In the genomic region with DNA sequence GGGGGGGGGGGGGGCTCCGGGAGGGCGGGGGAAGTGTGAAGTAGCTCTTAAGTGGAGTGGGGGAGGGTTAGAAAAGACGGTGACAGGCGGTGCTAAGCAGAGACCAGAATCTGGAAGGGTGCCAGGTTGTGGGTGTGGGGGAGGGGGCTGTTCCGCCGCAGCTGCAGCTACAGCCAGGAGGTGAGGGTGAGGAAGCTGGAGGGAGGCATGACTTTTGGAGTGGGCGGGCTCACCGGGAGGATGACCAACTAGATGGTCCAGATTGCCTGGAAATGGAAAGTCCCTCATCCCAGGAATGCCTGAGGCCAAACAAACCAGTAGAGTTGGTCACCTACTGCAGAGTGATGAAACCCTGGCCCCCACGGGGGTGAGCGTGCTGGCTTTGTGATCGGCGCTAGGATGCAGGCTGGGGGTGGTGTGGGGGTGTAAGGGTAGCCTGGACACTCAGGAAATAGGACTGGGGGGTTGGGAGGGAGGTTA, we compare ENCODE assay signal across 8 cellular contexts.
DNase-seq lines count a peak whose midpoint lies in the region; ATAC-seq and TF ChIP-seq lines count a peak whose summit lies in the region.

No MANE protein-coding gene starts in this region.

- no peaks in the 10 kb centered on the region for H3K9me3 Mint-ChIP-seq in activated naive CD8-positive, alpha-beta T cell treated with anti-CD3 and anti-CD28 coated beads, Interleukin-2, amount 50 U/mL, for 24 hours
- peaks cover 0 to 3% (median under 1%) of the 10 kb centered on the region in 6 donors for H3K9me3 Mint-ChIP-seq in immature natural killer cell

- no peak overlapping the region for H2AFZ ChIP-seq in SU-DHL-6 (ENCODE audit: low read depth, low read length, severe bottlenecking)

- H4K20me1 ChIP-seq in SU-DHL-6 (ENCODE audit: low read depth, low read length): no peaks in the 10 kb centered on the region

- H3K9me3 ChIP-seq in SU-DHL-6 (ENCODE audit: insufficient read depth, low read length): no peaks in the 10 kb centered on the region

- peak overlapping the region; percentile 35 for H3K4me2 ChIP-seq in SU-DHL-6 (ENCODE audit: low read depth, low read length, poor library complexity, severe bottlenecking)

- H3K4me3 ChIP-seq in SU-DHL-6 (ENCODE audit: insufficient read depth, low read length, poor library complexity, severe bottlenecking): no peak overlapping the region

- H3K27ac Mint-ChIP-seq in activated naive CD8-positive, alpha-beta T cell treated with anti-CD3 and anti-CD28 coated beads, Interleukin-2, amount 50 U/mL, for 24 hours: no peak overlapping the region
- H3K27ac Mint-ChIP-seq in immature natural killer cell: peak overlapping the region; percentile 52 to 89 (median 82)

- peaks cover 21% of the 10 kb centered on the region for H3K27me3 Mint-ChIP-seq in activated naive CD8-positive, alpha-beta T cell treated with anti-CD3 and anti-CD28 coated beads, Interleukin-2, amount 50 U/mL, for 24 hours
- peaks cover 1 to 5% (median 5%) of the 10 kb centered on the region in 3 donors for H3K27me3 Mint-ChIP-seq in immature natural killer cell (ENCODE audit: low read depth in 3 of 3)

- H3K4me3 Mint-ChIP-seq in activated naive CD8-positive, alpha-beta T cell treated with anti-CD3 and anti-CD28 coated beads, Interleukin-2, amount 50 U/mL, for 24 hours: peak overlapping the region; percentile 17
- peak overlapping the region; percentile 85 to 96 (median 89) for H3K4me3 Mint-ChIP-seq in immature natural killer cell

- no peaks in the 10 kb centered on the region for H3K79me2 ChIP-seq in SU-DHL-6 (ENCODE audit: insufficient read depth, low read length)

- TF ChIP-seq CTCF in SU-DHL-6 (IDR thresholded peaks at IDR 0.05; ENCODE audit: insufficient read depth, low read length, poor library complexity, severe bottlenecking): no peak

- no peaks in the 10 kb centered on the region for H3K36me3 Mint-ChIP-seq in activated naive CD8-positive, alpha-beta T cell treated with anti-CD3 and anti-CD28 coated beads, Interleukin-2, amount 50 U/mL, for 24 hours (ENCODE audit: low read depth)
- H3K36me3 Mint-ChIP-seq in immature natural killer cell: peaks cover 0 to 5% (median 2%) of the 10 kb centered on the region in 3 donors

- no peak overlapping the region for H3K9ac ChIP-seq in SU-DHL-6 (ENCODE audit: low read length)

- peak; percentile 30 for DNase-seq in COLO829 (ENCODE audit: low spot score)
- DNase-seq in GOT3 (lab: John Stamatoyannopoulos, UW): peak; percentile 18
- DNase-seq in NCI-H1436 (lab: John Stamatoyannopoulos, UW): peak; percentile 95
- DNase-seq in activated naive CD8-positive, alpha-beta T cell treated with anti-CD3 and anti-CD28 coated beads, Interleukin-2, amount 50 U/mL, for 24 hours: peak; percentile 63
- DNase-seq in immature natural killer cell: peak; percentile 68 to 87 (median 72)
- DNase-seq in stimulated activated CD4-positive, alpha-beta T cell treated with anti-CD3 and anti-CD28 coated beads, Interleukin-4, amount 100 ng/mL, for 48 hours (ENCODE audit: low read depth in 2 of 2): peak; percentile 29 to 58
- no peak for DNase-seq in GF-D8 (lab: John Stamatoyannopoulos, UW)

- H3K36me3 ChIP-seq in SU-DHL-6 (ENCODE audit: low read length): no peaks in the 10 kb centered on the region

- H3F3A ChIP-seq in SU-DHL-6 (ENCODE audit: insufficient read depth): no peaks in the 10 kb centered on the region

- peak; percentile 64 for ATAC-seq in activated naive CD8-positive, alpha-beta T cell treated with anti-CD3 and anti-CD28 coated beads, Interleukin-2, amount 50 U/mL, for 24 hours

- peaks cover 12% of the 10 kb centered on the region for H3K4me1 Mint-ChIP-seq in activated naive CD8-positive, alpha-beta T cell treated with anti-CD3 and anti-CD28 coated beads, Interleukin-2, amount 50 U/mL, for 24 hours
- H3K4me1 Mint-ChIP-seq in immature natural killer cell: peaks cover 26 to 37% of the 10 kb centered on the region in 2 donors

- no peak overlapping the region for H3K27ac ChIP-seq in SU-DHL-6 (ENCODE audit: low read depth, low read length)

- H3K9me2 ChIP-seq in SU-DHL-6 (replicated peaks; ENCODE audit: insufficient read depth, low read length): no peaks in the 10 kb centered on the region

- H3K27me3 ChIP-seq in SU-DHL-6 (ENCODE audit: low read length): no peaks in the 10 kb centered on the region
